In genomic region chr13:97257800-97258799, GRCh38 we compare ENCODE assay signal across 8 cellular contexts. TPM values are rescaled to one million over a fixed set of nuclear protein-coding genes. Genes with fewer than 3 reads are reported as not detected.
A peak's percentile ranks its signal among the peaks of the same experiment; 100 is the strongest.
DNase-seq lines count a peak whose midpoint lies in the region; ATAC-seq and TF ChIP-seq lines count a peak whose summit lies in the region.

No MANE protein-coding gene starts in this region.

- no peak overlapping the region for H3K4me3 Mint-ChIP-seq in activated naive CD4-positive, alpha-beta T cell treated with anti-CD3 and anti-CD28 coated beads for 36 hours

- H3K4me3 ChIP-seq in choroid plexus epithelial cell (ENCODE audit: low read depth, low read length), result no peak overlapping the region
- H3K4me3 ChIP-seq in right lobe of liver, result no peak overlapping the region
- H3K4me3 ChIP-seq in aorta (ENCODE audit: low read length in 2 of 2), result no peak overlapping the region

- TF ChIP-seq CTCF in choroid plexus epithelial cell (conservative IDR thresholded peaks at IDR 0.05; ENCODE audit: low read depth, low read length) (peak; percentile 46), right lobe of liver (IDR thresholded peaks at IDR 0.05) (peak in 3 of 4 donors; percentile 19 to 23 (median 23))

- peaks cover 8% of the 10 kb centered on the region for H3K36me3 Mint-ChIP-seq in activated naive CD4-positive, alpha-beta T cell treated with anti-CD3 and anti-CD28 coated beads for 36 hours (ENCODE audit: low read depth)

- H3K27ac Mint-ChIP-seq in activated naive CD4-positive, alpha-beta T cell treated with anti-CD3 and anti-CD28 coated beads for 36 hours, result no peak overlapping the region

- H3K4me1 ChIP-seq in right lobe of liver (peaks cover 0 to 78% (median 43%) of the 10 kb centered on the region in 4 donors), aorta (ENCODE audit: control insufficient read depth in 1 of 2, insufficient read depth in 2 of 2, low read length in 2 of 2) (peaks cover 24 to 26% of the 10 kb centered on the region in 2 donors)

- H3K27me3 ChIP-seq in right lobe of liver (no peaks in the 10 kb centered on the region), aorta (ENCODE audit: control insufficient read depth in 1 of 2, insufficient read depth in 2 of 2, low read length in 1 of 2) (no peaks in the 10 kb centered on the region)

- peak; percentile 38 for TF ChIP-seq POLR2A in right lobe of liver (IDR thresholded peaks at IDR 0.05)

- peak; percentile 88 for ATAC-seq in HG02610 (IDR thresholded peaks at IDR 0.05; ENCODE audit: unreplicated experiment)
- peak; percentile 56 to 78 (median 64) for ATAC-seq in right lobe of liver
- peak; percentile 42 for ATAC-seq in aorta (ENCODE audit: low FRiP score)

- CTCF ChIA-PET in activated naive CD4-positive, alpha-beta T cell treated with anti-CD3 and anti-CD28 coated beads for 36 hours (lab: Charles Lee), result interaction anchor here (0.8 to 1.1 kb wide), 2 partner anchors 74 to 401 kb away, joined by 3 to 5 read pairs; no protein-coding TSS in a partner anchor

- intact Hi-C loops in activated naive CD4-positive, alpha-beta T cell treated with anti-CD3 and anti-CD28 coated beads for 36 hours (cut with micrococcal nuclease), result loop anchor here (1.0 kb wide), 3 partner anchors 33 to 175 kb away; no protein-coding TSS in a partner anchor
- intact Hi-C loops in right lobe of liver (cut with DNase I) (no loop called here), aorta (cut with DNase I) (loop anchor here (2.0 to 10.0 kb wide), 3 partner anchors 33 to 177 kb away; partner anchors contain the start of genes MBNL2 (in 1 of the 2) and RAP2A (in 1 of the 2))

- WGBS in right lobe of liver (ENCODE audit: insufficient coverage, low coverage, low lambda C conversion rate, missing lambda C conversion rate), result 7% methylated on average over 9 of the region's 13 CpGs
- 58 to 65% methylated on average over 13 of the region's 13 CpGs for WGBS in aorta, 2 donors

- peak; percentile 29 for DNase-seq in activated naive CD4-positive, alpha-beta T cell treated with Interleukin-2 at 50 U/mL for 16 hours
- no peak for DNase-seq in activated naive CD4-positive, alpha-beta T cell treated with anti-CD3 and anti-CD28 coated beads for 36 hours
- DNase-seq in NCI-H226 (peak; percentile 89), choroid plexus epithelial cell (ENCODE audit: low read depth) (peak; percentile 96), right lobe of liver (peak; percentile 62 to 77 (median 75)), aorta (peak; percentile 59 to 82), DMS153 (lab: John Stamatoyannopoulos, UW) (no peak)

- no peaks in the 10 kb centered on the region for H3K9me3 Mint-ChIP-seq in activated naive CD4-positive, alpha-beta T cell treated with anti-CD3 and anti-CD28 coated beads for 36 hours

- H3K9me3 ChIP-seq in right lobe of liver (no peaks in the 10 kb centered on the region), aorta (ENCODE audit: control insufficient read depth, low read length) (no peaks in the 10 kb centered on the region)

- peaks cover 74% of the 10 kb centered on the region for H3K4me1 Mint-ChIP-seq in activated naive CD4-positive, alpha-beta T cell treated with anti-CD3 and anti-CD28 coated beads for 36 hours (ENCODE audit: low read depth)

- no peaks in the 10 kb centered on the region for H3K27me3 Mint-ChIP-seq in activated naive CD4-positive, alpha-beta T cell treated with anti-CD3 and anti-CD28 coated beads for 36 hours (ENCODE audit: low read depth)

- H3K27ac ChIP-seq in right lobe of liver (peak overlapping the region; percentile 90 to 93 (median 91)), aorta (ENCODE audit: low read depth in 1 of 2, low read length in 2 of 2) (peak overlapping the region; percentile 39 to 83)

- H3K36me3 ChIP-seq in right lobe of liver, result no peaks in the 10 kb centered on the region
- no peaks in the 10 kb centered on the region for H3K36me3 ChIP-seq in aorta (ENCODE audit: control insufficient read depth in 1 of 2, insufficient read depth in 2 of 2, low read length in 1 of 2)

RNA-seq across cellular contexts. Expression of gene MBNL2, which starts 36.0 kb away (rescaled TPM):
- total RNA-seq in activated naive CD4-positive, alpha-beta T cell treated with anti-CD3 and anti-CD28 coated beads for 36 hours, result 10 to 100 TPM; 16.8 to 18.8 TPM
- total RNA-seq in right lobe of liver (100 to 1,000 TPM in 3 of 6 experiments, 10 to 100 TPM in 3; 30.3 to 135 (median 81.5) TPM), aorta (10 to 100 TPM; 73.4 to 79.4 TPM)
- 10 to 100 TPM; 26.5 to 38.0 TPM for polyA plus RNA-seq in aorta

Comparison
In these comparisons a context has a peak if more than half of its experiments do, and no peak if none do; other contexts are left out.
1. DNase-seq: peak in activated naive CD4-positive, alpha-beta T cell treated with Interleukin-2 at 50 U/mL for 16 hours (single experiment), NCI-H226 (single experiment), choroid plexus epithelial cell (single experiment), right lobe of liver (3 of 3) and aorta (2 of 2); none in activated naive CD4-positive, alpha-beta T cell treated with anti-CD3 and anti-CD28 coated beads for 36 hours (single experiment) and DMS153 (single experiment).
2. intact Hi-C loops: an anchor here in activated naive CD4-positive, alpha-beta T cell treated with anti-CD3 and anti-CD28 coated beads for 36 hours (1.0 kb wide) and aorta (2.0 to 10.0 kb wide); none called in right lobe of liver.
3. Peak in every context shown above with its lines, with median percentiles within 50 percentile points of each other: ATAC-seq.